Comparison of ENCODE assay signal across 16 cellular contexts in the genomic region with DNA sequence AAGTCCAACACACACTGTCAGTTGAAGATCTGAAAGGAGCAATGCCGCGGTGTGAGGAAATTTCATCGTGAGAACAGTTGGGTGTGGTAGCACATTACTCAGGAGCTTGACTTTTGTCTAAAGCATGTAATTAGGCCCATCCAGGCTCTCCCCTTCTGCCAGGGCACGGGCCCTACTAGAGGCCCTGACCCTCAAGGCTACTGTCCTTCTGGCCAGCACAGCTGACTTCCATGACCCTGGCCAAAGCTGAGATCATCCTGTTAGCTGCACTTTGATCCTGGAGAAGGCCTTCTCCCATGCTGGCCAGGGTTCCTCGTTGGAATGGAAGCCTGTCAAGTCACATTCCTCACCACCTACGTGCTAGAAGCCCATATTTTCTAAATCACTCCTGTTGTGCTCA.
"Had no signal": no experiment of that assay in that cellular context is flagged by ENCODE, and none has a peak within 500 bp of the region (broad histone marks: within the 10 kb centered on the region; RNA-seq: fewer than 3 reads in every experiment).

No MANE protein-coding gene starts in this region.

- ATAC-seq: activated T-cell treated with anti-CD3 and anti-CD28 coated beads, Interleukin-2, amount 50 U/mL, for 72 hours; naive thymus-derived CD8-positive, alpha-beta T cell; WTC11 had no signal

- H3K36me3 ChIP-seq: left ventricle myocardium inferior, thyroid gland had no signal

- H3K27ac ChIP-seq: coronary artery, left ventricle myocardium inferior, thyroid gland had no signal

- H3K4me1 ChIP-seq: thyroid gland had no signal

- H3K4me3 ChIP-seq: coronary artery, left ventricle myocardium inferior, thyroid gland had no signal

- H3K27me3 ChIP-seq: thyroid gland had no signal

- DNase-seq: activated CD4-positive, alpha-beta T cell treated with anti-CD3 and anti-CD28 coated beads, Interleukin-2, amount 50 U/mL, for 48 hours; activated effector memory CD4-positive, alpha-beta T cell treated with Interleukin-2 at 50 U/mL for 16 hours; activated naive CD4-positive, alpha-beta T cell treated with anti-CD3 and anti-CD28 coated beads for 36 hours; activated naive CD8-positive, alpha-beta T cell treated with anti-CD3 and anti-CD28 coated beads, Interleukin-2, amount 10 ng/mL, durations not matched to agents 7 days and 5 days; activated T-cell treated with anti-CD3 and anti-CD28 coated beads, Interleukin-2, amount 50 U/mL, for 72 hours; amniotic stem cell; cerebellar nuclear complex; kidney glomerular epithelial cell; left ventricle myocardium inferior; naive thymus-derived CD8-positive, alpha-beta T cell; stimulated activated CD4-positive, alpha-beta T cell treated with anti-CD3 and anti-CD28 coated beads, Interleukin-1b, Interleukin-23, amount 100 ng/mL, for 48 hours; substantia nigra; T1000; thyroid gland had no signal

- H3K9me3 ChIP-seq: left ventricle myocardium inferior, thyroid gland had no signal
